8 cellular contexts compared by ENCODE assay signal in the genomic region with DNA sequence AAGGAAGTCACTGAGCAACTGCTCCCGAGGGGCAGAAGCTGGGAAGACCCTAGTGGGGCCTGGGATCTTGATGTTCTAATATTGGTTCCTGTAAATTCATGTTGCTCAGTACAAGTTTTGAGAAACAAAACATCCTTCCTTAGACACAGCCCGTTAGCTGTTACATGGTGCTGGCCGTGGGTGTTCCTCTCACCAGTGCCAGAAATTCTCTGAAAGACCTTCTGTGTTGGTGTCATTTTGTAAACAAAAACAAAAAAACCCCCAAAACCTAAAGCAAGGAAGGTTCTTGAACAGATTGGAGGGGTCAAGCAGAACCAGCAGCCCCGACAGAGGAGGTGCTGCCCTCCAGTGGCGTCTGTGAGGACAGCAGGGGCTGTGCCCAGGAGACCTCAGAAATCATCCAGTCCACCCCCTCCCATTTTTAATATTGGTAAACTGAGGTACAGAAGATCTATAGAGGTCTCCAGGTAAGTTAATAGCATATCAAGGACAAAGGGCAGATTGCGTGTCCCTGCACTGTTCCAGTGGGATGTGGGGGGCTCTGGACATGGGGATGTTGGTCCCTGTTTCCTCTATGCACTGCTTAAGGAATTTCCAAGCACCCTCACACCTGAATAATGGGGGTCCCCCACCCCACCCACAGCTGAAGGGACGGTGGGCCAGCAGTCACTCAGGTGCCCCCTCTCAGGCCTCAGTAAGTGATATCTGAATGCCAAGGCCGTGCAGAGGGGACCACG. TPM values are rescaled to one million over a fixed set of nuclear protein-coding genes. Genes with fewer than 3 reads are reported as not detected.
A peak's percentile ranks its signal among the peaks of the same experiment; 100 is the strongest.
DNase-seq lines count a peak whose midpoint lies in the region; ATAC-seq, FAIRE-seq and TF ChIP-seq lines count a peak whose summit lies in the region.

No MANE protein-coding gene starts in this region.

- TF ChIP-seq EP300 in HepG2 (IDR thresholded peaks at IDR 0.05; ENCODE audit: low read depth in 2 of 2, low read length in 2 of 2) (no peak), HepG2 (CRISPR knock-in tag; IDR thresholded peaks at IDR 0.05; ENCODE audit: borderline replicate concordance) (no peak)

- POLR2A ChIA-PET in HepG2 (lab: Yijun Ruan, JAX): no interaction called here

- H3K4me1 ChIP-seq in HepG2 (ENCODE audit: insufficient read depth, low read length): peaks cover 57% of the 10 kb centered on the region

- H3K4me3 ChIP-seq in HepG2 (replicated peaks in 1 of 3; ENCODE audit: insufficient read depth in 1 of 3, low read depth in 2 of 3, low read length in 3 of 3): peak overlapping the region in 1 of 3 experiments; percentile 51; a peak in 1 of 6 replicates

- peak; percentile 83 for TF ChIP-seq CTCF in HepG2 (CRISPR knock-in tag; IDR thresholded peaks at IDR 0.05)

- no TSS peak for BruUV-seq in HepG2 (replicated peaks; lab: Mats Ljungman, UMichigan)

- peak overlapping the region; percentile 34; the same call in 1 of the 2 replicates for H3K9ac ChIP-seq in HepG2 (ENCODE audit: insufficient read depth, low read depth, low read length)

- FAIRE-seq in HepG2 (lab: Jason Lieb, UNC): peak; percentile 21

- H3K27ac ChIP-seq in HepG2 (ENCODE audit: extremely low read length, insufficient read depth, low read length): no peak overlapping the region

- H2AFZ ChIP-seq in HepG2 (ENCODE audit: low read length): no peak overlapping the region

- TF ChIP-seq POLR2A in HepG2 (IDR thresholded peaks at IDR 0.05; ENCODE audit: insufficient read depth in 1 of 2, low read depth in 2 of 2, low read length in 2 of 2): no peak

- intact Hi-C loops in HepG2 (cut with micrococcal nuclease; ENCODE audit: unreplicated experiment): loop anchor here (1.0 to 2.0 kb wide), 3 partner anchors 25 to 129 kb away; no protein-coding TSS in a partner anchor

- no peaks in the 10 kb centered on the region for H3K9me3 ChIP-seq in HepG2 (ENCODE audit: low read length)

- peak; percentile 72 for ATAC-seq in HepG2
- no peak for ATAC-seq in GM21367 (IDR thresholded peaks at IDR 0.05; ENCODE audit: unreplicated experiment)
- no peak for ATAC-seq in GM21423 (IDR thresholded peaks at IDR 0.05; ENCODE audit: unreplicated experiment)

- H3K27me3 ChIP-seq in HepG2 (ENCODE audit: control insufficient read depth in 1 of 2, insufficient read depth in 2 of 2, low read length in 2 of 2): peaks cover 0 to 8% of the 10 kb centered on the region in 2 experiments; a peak in 1 of 5 replicates

- in situ Hi-C loops in HepG2 (cut with HindIII; ENCODE audit: extremely low pct_ligation_motif_present, low pct_unique_long_range_greater_than_20kb): loop anchor here (5.0 kb wide), 1 partner anchor 66 kb away; no protein-coding TSS in a partner anchor

- no peaks in the 10 kb centered on the region for H3K79me2 ChIP-seq in HepG2 (ENCODE audit: insufficient read depth, low read length)

- 0 out of 2 replicates have a peak, but pooled peaks have one; percentile 37 for TF ChIP-seq RAD21 in HepG2 (CRISPR knock-in tag; IDR thresholded peaks at IDR 0.05)

- no peaks in the 10 kb centered on the region for H4K20me1 ChIP-seq in HepG2 (ENCODE audit: insufficient read depth, low read length)

- DNase-seq in EH (ENCODE audit: low read depth) (peak; percentile 52), Kasumi-1 (lab: John Stamatoyannopoulos, UW) (peak; percentile 21 to 56), cerebellar cortex (ENCODE audit: low spot score) (peak; percentile 29), HepG2 (ENCODE audit: low spot score) (no peak)
- DNase-seq in activated CD4-positive, alpha-beta T cell treated with anti-CD3 and anti-CD28 coated beads for 1 hour: peak; percentile 55
- peak; percentile 45 to 57 (median 51) for DNase-seq in stimulated activated CD4-positive, alpha-beta T cell treated with anti-CD3 and anti-CD28 coated beads, TNF-alpha, amount 100 ng/mL, for 4 hours (ENCODE audit: low read depth in 3 of 3)

- no peaks in the 10 kb centered on the region for H3K36me3 ChIP-seq in HepG2 (replicated peaks in 1 of 2; ENCODE audit: control insufficient read depth in 1 of 2, insufficient read depth in 2 of 2, low read length in 2 of 2)

- CTCF ChIA-PET in HepG2 (lab: Yijun Ruan, JAX; ENCODE audit: low intra/inter-chr PET ratio, low total read pairs): interaction anchor here (0.8 to 1.5 kb wide), 3 partner anchors 17 to 70 kb away, joined by 3 to 13 read pairs (median 6); no protein-coding TSS in a partner anchor

- WGBS in HepG2 (ENCODE audit: low lambda C conversion rate): 12% methylated on average over 6 of the region's 9 CpGs

- peak overlapping the region; percentile 61 for H3K4me2 ChIP-seq in HepG2 (ENCODE audit: low read depth, low read length)

TF ChIP-seq in HepG2, 621 proteins besides CTCF, POLR2A, EP300 and RAD21 (continues in another document):
- TF ChIP-seq NFYB (CRISPR knock-in tag; IDR thresholded peaks at IDR 0.05) (no peak), GFI1 (CRISPR knock-in tag; IDR thresholded peaks at IDR 0.05; ENCODE audit: borderline replicate concordance) (no peak), SETDB1 (CRISPR knock-in tag; IDR thresholded peaks at IDR 0.05; ENCODE audit: borderline replicate concordance) (no peak), STAG1 (CRISPR knock-in tag; IDR thresholded peaks at IDR 0.05) (peak; percentile 67), ZNF615 (CRISPR knock-in tag; IDR thresholded peaks at IDR 0.05; ENCODE audit: borderline replicate concordance) (no peak), HNRNPL (IDR thresholded peaks at IDR 0.05; ENCODE audit: low read depth, low read length) (no peak), HNRNPH1 (optimal IDR thresholded peaks at IDR 0.05; ENCODE audit: low read depth, low read length) (no peak), AHR (CRISPR knock-in tag; IDR thresholded peaks at IDR 0.05) (no peak), ZNF766 (CRISPR knock-in tag; IDR thresholded peaks at IDR 0.05; ENCODE audit: borderline replicate concordance) (no peak), SMC3 (IDR thresholded peaks at IDR 0.05; ENCODE audit: low read length) (peak; percentile 53), HES4 (CRISPR knock-in tag; IDR thresholded peaks at IDR 0.05; ENCODE audit: borderline replicate concordance) (no peak), ZNF841 (CRISPR knock-in tag; IDR thresholded peaks at IDR 0.05; ENCODE audit: borderline replicate concordance) (no peak), SALL1 (CRISPR knock-in tag; IDR thresholded peaks at IDR 0.05) (0 out of 2 replicates have a peak, but pooled peaks have one; percentile 7), TARDBP (CRISPR knock-in tag; IDR thresholded peaks at IDR 0.05) (no peak), ZNF441 (CRISPR knock-in tag; IDR thresholded peaks at IDR 0.05; ENCODE audit: borderline replicate concordance) (0 out of 2 replicates have a peak, but pooled peaks have one; percentile 47), ZNF160 (CRISPR knock-in tag; IDR thresholded peaks at IDR 0.05) (no peak)

RNA-seq across cellular contexts. Expression of a gene that starts 38.2 kb away (rescaled TPM):
- total RNA-seq in HepG2 (2016; rRNA removed; fragmentation: Illumina TruSeq; extraction: Trizol): not detected in 2 replicates
- total RNA-seq in HepG2 (2016; cell fraction: cytosol; rRNA removed; fragmentation: Illumina TruSeq; extraction: Trizol; ENCODE audit: low read depth): not detected in 2 replicates
- not detected in 2 replicates for total RNA-seq in HepG2 (2016; cell fraction: insoluble cytoplasmic fraction; rRNA removed; fragmentation: Illumina TruSeq; extraction: Trizol)
- not detected in 2 replicates for total RNA-seq in HepG2 (2016; cell fraction: membrane; rRNA removed; fragmentation: Illumina TruSeq; extraction: Trizol)
- total RNA-seq in HepG2 (2016; cell fraction: nucleus; rRNA removed; fragmentation: Illumina TruSeq; extraction: Trizol): not detected in 2 replicates
- not detected in 2 replicates for polyA plus RNA-seq in HepG2 (2011; rRNA removed)
- polyA plus RNA-seq in HepG2 (2011; cell fraction: cytosol; rRNA removed): not detected in 2 replicates
- polyA plus RNA-seq in HepG2 (2011; cell fraction: nucleus; rRNA removed): not detected in 2 replicates
- polyA plus RNA-seq in HepG2 (2012): not detected in 2 replicates
- not detected in 2 replicates for polyA plus RNA-seq in HepG2 (2016; cell fraction: cytosol; fragmentation: Illumina TruSeq; extraction: Trizol; ENCODE audit: low read depth)
- not detected in 2 replicates for polyA plus RNA-seq in HepG2 (2016; cell fraction: insoluble cytoplasmic fraction; fragmentation: Illumina TruSeq; extraction: Trizol; ENCODE audit: low read depth)
- not detected in 2 replicates for polyA plus RNA-seq in HepG2 (2016; cell fraction: membrane; fragmentation: Illumina TruSeq; extraction: Trizol; ENCODE audit: low read depth)
- polyA plus RNA-seq in HepG2 (2016; cell fraction: nucleus; fragmentation: Illumina TruSeq; extraction: Trizol; ENCODE audit: insufficient read depth, low read depth): not detected in 2 replicates
- polyA minus RNA-seq in HepG2 (2011; rRNA and poly(A)+ RNA removed; ENCODE audit: low replicate concordance): not detected in 2 replicates
- not detected in 2 replicates for polyA minus RNA-seq in HepG2 (2011; cell fraction: cytosol; rRNA and poly(A)+ RNA removed)
- polyA minus RNA-seq in HepG2 (2011; cell fraction: nucleus; rRNA and poly(A)+ RNA removed): not detected in 2 replicates

RNA-seq across cellular contexts. Expression of a gene that starts 42.4 kb away (rescaled TPM):
- not detected in 2 replicates for total RNA-seq in HepG2 (2016; rRNA removed; fragmentation: Illumina TruSeq; extraction: Trizol)
- total RNA-seq in HepG2 (2016; cell fraction: cytosol; rRNA removed; fragmentation: Illumina TruSeq; extraction: Trizol; ENCODE audit: low read depth): not detected in 2 replicates
- not detected in 2 replicates for total RNA-seq in HepG2 (2016; cell fraction: insoluble cytoplasmic fraction; rRNA removed; fragmentation: Illumina TruSeq; extraction: Trizol)
- total RNA-seq in HepG2 (2016; cell fraction: membrane; rRNA removed; fragmentation: Illumina TruSeq; extraction: Trizol): not detected in 2 replicates
- not detected in 2 replicates for total RNA-seq in HepG2 (2016; cell fraction: nucleus; rRNA removed; fragmentation: Illumina TruSeq; extraction: Trizol)
- not detected in 2 replicates for polyA plus RNA-seq in HepG2 (2011; rRNA removed)
- polyA plus RNA-seq in HepG2 (2011; cell fraction: cytosol; rRNA removed): not detected in 2 replicates
- not detected in 2 replicates for polyA plus RNA-seq in HepG2 (2011; cell fraction: nucleus; rRNA removed)
- not detected in 2 replicates for polyA plus RNA-seq in HepG2 (2012)
- polyA plus RNA-seq in HepG2 (2016; cell fraction: cytosol; fragmentation: Illumina TruSeq; extraction: Trizol; ENCODE audit: low read depth): not detected in 2 replicates
- polyA plus RNA-seq in HepG2 (2016; cell fraction: insoluble cytoplasmic fraction; fragmentation: Illumina TruSeq; extraction: Trizol; ENCODE audit: low read depth): not detected in 2 replicates
- polyA plus RNA-seq in HepG2 (2016; cell fraction: membrane; fragmentation: Illumina TruSeq; extraction: Trizol; ENCODE audit: low read depth): not detected in 2 replicates
- polyA plus RNA-seq in HepG2 (2016; cell fraction: nucleus; fragmentation: Illumina TruSeq; extraction: Trizol; ENCODE audit: insufficient read depth, low read depth): not detected in 2 replicates
- polyA minus RNA-seq in HepG2 (2011; rRNA and poly(A)+ RNA removed; ENCODE audit: low replicate concordance): not detected in 2 replicates
- not detected in 2 replicates for polyA minus RNA-seq in HepG2 (2011; cell fraction: cytosol; rRNA and poly(A)+ RNA removed)
- not detected in 2 replicates for polyA minus RNA-seq in HepG2 (2011; cell fraction: nucleus; rRNA and poly(A)+ RNA removed)
